In genomic region chr11:3992964-3993363, GRCh38 we compare ENCODE assay signal across 34 cellular contexts.
"Had no signal": no experiment of that assay in that cellular context is flagged by ENCODE, and none has a peak within 500 bp of the region (broad histone marks: within the 10 kb centered on the region; RNA-seq: fewer than 3 reads in every experiment).

No MANE protein-coding gene starts in this region.

- H3K27me3 Mint-ChIP-seq: activated naive CD4-positive, alpha-beta T cell treated with anti-CD3 and anti-CD28 coated beads, Interleukin-2, amount 10 ng/mL, durations not matched to agents 7 days and 5 days; brain; T-cell had no signal

- ATAC-seq: activated T-cell treated with anti-CD3 and anti-CD28 coated beads, Interleukin-2, amount 50 U/mL, for 4 hours; PC-3; Right ventricle myocardium inferior; SK-N-SH treated with all-trans-retinoic acid at 6 μM for 48 hours; T-cell had no signal

- FAIRE-seq: bronchial epithelial cell, RCC 7860 had no signal

- H3K4me3 Mint-ChIP-seq: activated naive CD4-positive, alpha-beta T cell treated with anti-CD3 and anti-CD28 coated beads, Interleukin-2, amount 10 ng/mL, durations not matched to agents 7 days and 5 days; activated T-cell treated with anti-CD3 and anti-CD28 coated beads, Interleukin-2, amount 50 U/mL, for 4 hours; activated T-helper 1 cell treated with anti-CD3 and anti-CD28 coated beads, Interleukin-12 subunit alpha, Interleukin-12 subunit beta, Interleukin-2, Interleukin-4 antibody, amounts not matched to agents 30 ng/mL and 10 ng/mL and 1 ng/mL, durations not matched to agents 14 hours and 24 hours and 36 hours; brain; T-cell had no signal

- DNase-seq: activated CD4-positive, alpha-beta T cell treated with anti-CD3 and anti-CD28 coated beads for 1 hour; activated CD4-positive, alpha-beta T cell treated with anti-CD3 and anti-CD28 coated beads for 48 hours; activated CD4-positive, alpha-beta T cell treated with anti-CD3 and anti-CD28 coated beads, Interleukin-2, amount 50 U/mL, for 4 hours; activated CD4-positive, CD25-positive, alpha-beta regulatory T cell; activated CD8-positive, alpha-beta memory T cell treated with anti-CD3 and anti-CD28 coated beads, Interleukin-2, amount 50 U/mL, for 4 hours; activated gamma-delta T cell treated with Interleukin-2 at 50 U/mL for 16 hours; activated naive CD4-positive, alpha-beta T cell treated with anti-CD3 and anti-CD28 coated beads, Interleukin-2, amount 10 ng/mL, durations not matched to agents 7 days and 5 days; activated T-cell treated with anti-CD3 and anti-CD28 coated beads for 4 hours; activated T-cell treated with anti-CD3 and anti-CD28 coated beads, Interleukin-2, amount 50 U/mL, for 4 hours; anterior cingulate cortex; caudate nucleus; MM.1S; MV-4-11; NCI-H1092; NCI-H146; NCI-H187; NCI-H2029 treated with DMSO at 0.1 percent for 48 hours; NCI-H2107; NCI-H2171; NCI-H510A; NCI-H526; NCI-H748 treated with DMSO at 0.1 percent for 48 hours; NK-92 treated with Interleukin-12 subunit alpha and Interleukin-12 subunit beta, amount 100 ng/mL, for 24 hours; PC-3; SIG-M5; T-cell; T-helper 9 cell; WERI-Rb-1 had no signal

- H3K27ac Mint-ChIP-seq: activated naive CD4-positive, alpha-beta T cell treated with anti-CD3 and anti-CD28 coated beads, Interleukin-2, amount 10 ng/mL, durations not matched to agents 7 days and 5 days; activated T-helper 1 cell treated with anti-CD3 and anti-CD28 coated beads, Interleukin-12 subunit alpha, Interleukin-12 subunit beta, Interleukin-2, Interleukin-4 antibody, amounts not matched to agents 30 ng/mL and 10 ng/mL and 1 ng/mL, durations not matched to agents 14 hours and 24 hours and 36 hours; brain; T-cell had no signal
